ENCODE assay signal across 8 cellular contexts in genomic region chr2:162297925-162298552, GRCh38. TPM values are rescaled to one million over a fixed set of nuclear protein-coding genes. Genes with fewer than 3 reads are reported as not detected.
A peak's percentile ranks its signal among the peaks of the same experiment; 100 is the strongest.
DNase-seq lines count a peak whose midpoint lies in the region; ATAC-seq and TF ChIP-seq lines count a peak whose summit lies in the region.

No MANE protein-coding gene starts in this region.

- WGBS in prostate gland = 61% methylated on average over 5 of the region's 5 CpGs

- intact Hi-C loops in prostate gland (cut with DNase I) = loop anchor here (5.0 kb wide), 1 partner anchor 76 kb away; no protein-coding TSS in a partner anchor

- no peak overlapping the region for H3K4me3 ChIP-seq in CD4-positive, CD25-positive, alpha-beta regulatory T cell (ENCODE audit: low read depth, low read length)
- H3K4me3 ChIP-seq in prostate gland = no peak overlapping the region

- H3K36me3 ChIP-seq in CD4-positive, CD25-positive, alpha-beta regulatory T cell (ENCODE audit: control insufficient read depth, insufficient read depth, low read length) = peaks cover 19% of the 10 kb centered on the region
- no peaks in the 10 kb centered on the region for H3K36me3 ChIP-seq in prostate gland

- H3K4me1 Mint-ChIP-seq in CD4-positive, CD25-positive, alpha-beta regulatory T cell = peaks cover 0 to 11% (median 2%) of the 10 kb centered on the region in 4 donors
- H3K4me1 Mint-ChIP-seq in activated CD8-positive, alpha-beta T cell treated with anti-CD3 and anti-CD28 coated beads, Interleukin-2, amount 10 ng/mL, durations not matched to agents 7 days and 5 days (ENCODE audit: low read depth) = no peaks in the 10 kb centered on the region

- H3K27me3 ChIP-seq in CD4-positive, CD25-positive, alpha-beta regulatory T cell (ENCODE audit: control insufficient read depth, insufficient read depth, low read length) = no peaks in the 10 kb centered on the region
- no peaks in the 10 kb centered on the region for H3K27me3 ChIP-seq in prostate gland (replicated peaks; ENCODE audit: insufficient read depth)

- H3K27ac Mint-ChIP-seq in CD4-positive, CD25-positive, alpha-beta regulatory T cell = no peak overlapping the region
- H3K27ac Mint-ChIP-seq in activated CD8-positive, alpha-beta T cell treated with anti-CD3 and anti-CD28 coated beads, Interleukin-2, amount 10 ng/mL, durations not matched to agents 7 days and 5 days = no peak overlapping the region

- no peaks in the 10 kb centered on the region for H3K4me1 ChIP-seq in CD4-positive, CD25-positive, alpha-beta regulatory T cell (ENCODE audit: control insufficient read depth, insufficient read depth, low read length, poor library complexity, severe bottlenecking)
- no peaks in the 10 kb centered on the region for H3K4me1 ChIP-seq in prostate gland (replicated peaks)

- no peak overlapping the region for H3K27ac ChIP-seq in CD4-positive, CD25-positive, alpha-beta regulatory T cell (ENCODE audit: insufficient read depth, low read length, poor library complexity, severe bottlenecking)
- H3K27ac ChIP-seq in prostate gland = no peak overlapping the region

- TF ChIP-seq CTCF in prostate gland (IDR thresholded peaks at IDR 0.05) = peak; percentile 59 to 79 (median 70)

- H3K27me3 Mint-ChIP-seq in CD4-positive, CD25-positive, alpha-beta regulatory T cell = no peaks in the 10 kb centered on the region
- no peaks in the 10 kb centered on the region for H3K27me3 Mint-ChIP-seq in activated CD8-positive, alpha-beta T cell treated with anti-CD3 and anti-CD28 coated beads, Interleukin-2, amount 10 ng/mL, durations not matched to agents 7 days and 5 days (ENCODE audit: low read depth)

- no peak for TF ChIP-seq POLR2A in prostate gland (IDR thresholded peaks at IDR 0.05)

- H3K9me3 ChIP-seq in CD4-positive, CD25-positive, alpha-beta regulatory T cell (ENCODE audit: control insufficient read depth in 2 of 2, low read length in 2 of 2) = no peaks in the 10 kb centered on the region
- H3K9me3 ChIP-seq in prostate gland = no peaks in the 10 kb centered on the region

- H3K4me3 Mint-ChIP-seq in CD4-positive, CD25-positive, alpha-beta regulatory T cell = no peak overlapping the region
- no peak overlapping the region for H3K4me3 Mint-ChIP-seq in activated CD8-positive, alpha-beta T cell treated with anti-CD3 and anti-CD28 coated beads, Interleukin-2, amount 10 ng/mL, durations not matched to agents 7 days and 5 days

- ATAC-seq in CD4-positive, CD25-positive, alpha-beta regulatory T cell (ENCODE audit: low read depth in 2 of 2) = peak; percentile 67 to 72
- ATAC-seq in GM18517 (IDR thresholded peaks at IDR 0.05; ENCODE audit: unreplicated experiment) (peak; percentile 63), HG03354 (IDR thresholded peaks at IDR 0.05; ENCODE audit: poor library complexity, severe bottlenecking, unreplicated experiment) (peak; percentile 74)
- ATAC-seq in activated CD8-positive, alpha-beta T cell treated with anti-CD3 and anti-CD28 coated beads, Interleukin-2, amount 10 ng/mL, durations not matched to agents 7 days and 5 days = peak; percentile 61

- peak; percentile 52 to 81 (median 68) for DNase-seq in CD4-positive, CD25-positive, alpha-beta regulatory T cell
- DNase-seq in NCI-H526 (lab: John Stamatoyannopoulos, UW) (peak; percentile 71 to 84), foreskin melanocyte (peak; percentile 73), prostate gland (ENCODE audit: low spot score) (peak; percentile 76), NCI-H187 (lab: John Stamatoyannopoulos, UW) (no peak)
- DNase-seq in activated CD8-positive, alpha-beta T cell treated with anti-CD3 and anti-CD28 coated beads, Interleukin-2, amount 10 ng/mL, durations not matched to agents 7 days and 5 days = peak; percentile 83

- POLR2A ChIA-PET in activated CD8-positive, alpha-beta T cell treated with anti-CD3 and anti-CD28 coated beads, Interleukin-2, amount 10 ng/mL, durations not matched to agents 7 days and 5 days (lab: Charles Lee) = interaction anchor here (1.1 kb wide), 1 partner anchor 77 kb away, joined by 5 read pairs; no protein-coding TSS in a partner anchor

- peaks cover 4% of the 10 kb centered on the region for H3K36me3 Mint-ChIP-seq in CD4-positive, CD25-positive, alpha-beta regulatory T cell
- peaks cover 10% of the 10 kb centered on the region for H3K36me3 Mint-ChIP-seq in activated CD8-positive, alpha-beta T cell treated with anti-CD3 and anti-CD28 coated beads, Interleukin-2, amount 10 ng/mL, durations not matched to agents 7 days and 5 days (ENCODE audit: low read depth)

- CTCF ChIA-PET in activated CD8-positive, alpha-beta T cell treated with anti-CD3 and anti-CD28 coated beads, Interleukin-2, amount 10 ng/mL, durations not matched to agents 7 days and 5 days (lab: Charles Lee) = interaction anchor here (0.9 to 12.1 kb wide), 38 partner anchors 7 to 711 kb away, joined by 3 to 253 read pairs (median 4); partner anchors contain the start of genes DPP4, FAP, GCA and GCG

- no peaks in the 10 kb centered on the region for H3K9me3 Mint-ChIP-seq in CD4-positive, CD25-positive, alpha-beta regulatory T cell
- no peaks in the 10 kb centered on the region for H3K9me3 Mint-ChIP-seq in activated CD8-positive, alpha-beta T cell treated with anti-CD3 and anti-CD28 coated beads, Interleukin-2, amount 10 ng/mL, durations not matched to agents 7 days and 5 days (ENCODE audit: insufficient read depth)

RNA-seq across cellular contexts. Expression of gene IFIH1, which starts 20.4 kb away (rescaled TPM):
- 52.8 TPM for total RNA-seq in CD4-positive, CD25-positive, alpha-beta regulatory T cell
- polyA plus RNA-seq in CD4-positive, CD25-positive, alpha-beta regulatory T cell = 10 to 100 TPM; 17.2 to 20.0 (median 17.9) TPM
- 10 to 100 TPM; 37.3 to 37.6 TPM for total RNA-seq in activated CD8-positive, alpha-beta T cell treated with anti-CD3 and anti-CD28 coated beads, Interleukin-2, amount 10 ng/mL, durations not matched to agents 7 days and 5 days
- 10 to 100 TPM; 13.1 to 14.7 TPM for total RNA-seq in prostate gland

RNA-seq across cellular contexts. Expression of gene GCA, which starts 45.9 kb away (rescaled TPM):
- total RNA-seq in CD4-positive, CD25-positive, alpha-beta regulatory T cell = 12.1 TPM
- polyA plus RNA-seq in CD4-positive, CD25-positive, alpha-beta regulatory T cell = 10 to 100 TPM; 19.7 to 27.3 (median 26.3) TPM
- total RNA-seq in activated CD8-positive, alpha-beta T cell treated with anti-CD3 and anti-CD28 coated beads, Interleukin-2, amount 10 ng/mL, durations not matched to agents 7 days and 5 days = 10 to 100 TPM; 13.1 to 13.7 TPM
- 10 to 100 TPM; 29.5 to 42.9 TPM for total RNA-seq in prostate gland

RNA-seq across cellular contexts. Expression of gene FAP, which starts 54.8 kb away (rescaled TPM):
- not detected for total RNA-seq in CD4-positive, CD25-positive, alpha-beta regulatory T cell
- polyA plus RNA-seq in CD4-positive, CD25-positive, alpha-beta regulatory T cell = not detected
- not detected for total RNA-seq in activated CD8-positive, alpha-beta T cell treated with anti-CD3 and anti-CD28 coated beads, Interleukin-2, amount 10 ng/mL, durations not matched to agents 7 days and 5 days
- 1 to 10 TPM in 1 of 2 donors, not detected in 1; 2.0 TPM for total RNA-seq in prostate gland

Comparison
In these comparisons a context has a peak if more than half of its experiments do, and no peak if none do; other contexts are left out.
1. DNase-seq: peak in CD4-positive, CD25-positive, alpha-beta regulatory T cell (3 of 3), NCI-H526 (2 of 2), activated CD8-positive, alpha-beta T cell treated with anti-CD3 and anti-CD28 coated beads, Interleukin-2, amount 10 ng/mL, durations not matched to agents 7 days and 5 days (single experiment), foreskin melanocyte (single experiment) and prostate gland (single experiment); none in NCI-H187 (0 of 2).
2. Peak in every context shown above with its lines, with median percentiles within 50 percentile points of each other: ATAC-seq.